9 cellular contexts compared by ENCODE assay signal in the genomic region with DNA sequence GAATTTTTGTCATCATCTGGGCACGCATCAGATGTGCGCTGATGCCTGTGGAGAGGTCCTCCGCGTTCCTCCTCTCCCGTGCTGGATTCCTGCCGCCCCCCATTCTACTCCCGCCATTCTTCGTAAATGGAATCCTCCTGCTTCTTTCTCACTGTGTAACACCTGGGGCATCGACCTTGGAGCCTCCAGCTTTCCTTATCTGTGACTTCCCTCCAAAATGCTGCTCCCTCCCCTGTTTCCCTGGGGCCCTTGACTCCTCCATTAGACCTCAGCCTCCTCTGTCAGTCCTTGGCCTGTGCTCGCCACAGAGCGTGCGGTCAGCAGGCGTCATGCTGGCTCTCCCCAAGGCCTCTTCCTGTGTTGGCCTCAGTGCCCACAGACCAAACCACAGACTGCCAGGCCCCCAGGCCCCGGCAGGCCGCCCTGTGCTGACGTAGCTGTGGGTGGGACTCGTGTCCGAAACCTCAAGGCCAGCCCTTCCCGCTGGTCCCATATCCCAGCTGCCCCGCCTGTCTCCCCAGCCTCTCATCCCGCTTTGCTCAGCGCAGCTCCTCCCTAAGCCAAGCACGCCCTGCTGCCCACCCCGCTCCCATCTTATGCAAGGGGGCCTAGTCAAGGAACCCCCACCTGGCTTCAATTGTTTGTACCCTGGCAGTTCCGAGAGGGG. TPM values are rescaled to one million over a fixed set of nuclear protein-coding genes. Genes with fewer than 3 reads are reported as not detected.
A peak's percentile ranks its signal among the peaks of the same experiment; 100 is the strongest.
DNase-seq lines count a peak whose midpoint lies in the region; ATAC-seq lines count a peak whose summit lies in the region.
"Had no signal": no experiment of that assay in that cellular context is flagged by ENCODE, and none has a peak within 500 bp of the region (broad histone marks: within the 10 kb centered on the region; RNA-seq: fewer than 3 reads in every experiment).

No MANE protein-coding gene starts in this region.

- no peaks in the 10 kb centered on the region for H3K36me3 Mint-ChIP-seq in activated T-helper 17 cell treated with anti-CD3 and anti-CD28 coated beads, Interleukin-2, amount 50 U/mL, for 72 hours (ENCODE audit: low read depth)

- no peaks in the 10 kb centered on the region for H3K9me3 Mint-ChIP-seq in activated T-helper 17 cell treated with anti-CD3 and anti-CD28 coated beads, Interleukin-2, amount 50 U/mL, for 72 hours

- H3K4me1 ChIP-seq in iPS-20b (ENCODE audit: insufficient read depth, low read length) (no peaks in the 10 kb centered on the region; the same call in 1 of the 2 replicates), stomach smooth muscle (ENCODE audit: control insufficient read depth, insufficient read depth, low read length) (peaks cover 16% of the 10 kb centered on the region)

- H3K4me1 Mint-ChIP-seq in activated T-helper 17 cell treated with anti-CD3 and anti-CD28 coated beads, Interleukin-2, amount 50 U/mL, for 72 hours = peaks cover 5% of the 10 kb centered on the region

- DNase-seq in ELR (ENCODE audit: low read depth) (peak; percentile 89), HuH-7.5 (ENCODE audit: low spot score) (no peak), NCI-H1417 treated with DMSO at 0.1 percent for 48 hours (lab: John Stamatoyannopoulos, UW) (no peak)

- H3K27ac ChIP-seq in iPS-20b (ENCODE audit: low read length) (no peak overlapping the region), stomach smooth muscle (ENCODE audit: low read length) (peak overlapping the region; percentile 64)

- H3K27ac Mint-ChIP-seq in activated T-helper 17 cell treated with anti-CD3 and anti-CD28 coated beads, Interleukin-2, amount 50 U/mL, for 72 hours = no peak overlapping the region

- H3K27me3 ChIP-seq in iPS-20b (ENCODE audit: insufficient read depth, low read length) (no peaks in the 10 kb centered on the region), stomach smooth muscle (ENCODE audit: control insufficient read depth in 1 of 2, insufficient read depth in 2 of 2, low read length in 2 of 2) (no peaks in the 10 kb centered on the region)

- H3K9ac ChIP-seq in iPS-20b (ENCODE audit: low read depth, low read length) (peak overlapping the region; percentile 80; the same call in 1 of the 2 replicates), stomach smooth muscle (ENCODE audit: low read length in 2 of 2) (peak overlapping the region; percentile 49 to 51)

- H3K4me3 Mint-ChIP-seq in activated T-helper 17 cell treated with anti-CD3 and anti-CD28 coated beads, Interleukin-2, amount 50 U/mL, for 72 hours = peak overlapping the region; percentile 56

- H3K36me3 ChIP-seq in iPS-20b (ENCODE audit: insufficient read depth, low read depth, low read length) (no peaks in the 10 kb centered on the region), stomach smooth muscle (ENCODE audit: control insufficient read depth in 2 of 2, insufficient read depth in 2 of 2, low read length in 2 of 2) (no peaks in the 10 kb centered on the region)

- peak; percentile 29 for ATAC-seq in HG03039 (IDR thresholded peaks at IDR 0.05; ENCODE audit: unreplicated experiment)
- peak; percentile 63 for ATAC-seq in activated T-helper 17 cell treated with anti-CD3 and anti-CD28 coated beads, Interleukin-2, amount 50 U/mL, for 72 hours (replicated peaks)
- no peak for ATAC-seq in HG03342 (IDR thresholded peaks at IDR 0.05; ENCODE audit: unreplicated experiment)

- H3K4me3 ChIP-seq in iPS-20b (ENCODE audit: low read length) (peak overlapping the region; percentile 64; the same call in 1 of the 2 replicates), stomach smooth muscle (ENCODE audit: low read length in 2 of 2) (peak overlapping the region; percentile 21 to 67)

- H3K9me3 ChIP-seq in iPS-20b (ENCODE audit: insufficient read depth, low read depth, low read length) (no peaks in the 10 kb centered on the region), stomach smooth muscle (ENCODE audit: control insufficient read depth in 2 of 2, low read length in 2 of 2) (no peaks in the 10 kb centered on the region)

- H3K27me3 Mint-ChIP-seq in activated T-helper 17 cell treated with anti-CD3 and anti-CD28 coated beads, Interleukin-2, amount 50 U/mL, for 72 hours = peaks cover 15% of the 10 kb centered on the region

RNA-seq across cellular contexts. Expression of gene TNFAIP8L3, which starts 17.7 kb away (rescaled TPM):
- not detected for total RNA-seq in activated T-helper 17 cell treated with anti-CD3 and anti-CD28 coated beads, Interleukin-2, amount 50 U/mL, for 72 hours
- total RNA-seq: epithelial cell of proximal tubule had no signal
